8 cellular contexts compared by ENCODE assay signal in the genomic region with DNA sequence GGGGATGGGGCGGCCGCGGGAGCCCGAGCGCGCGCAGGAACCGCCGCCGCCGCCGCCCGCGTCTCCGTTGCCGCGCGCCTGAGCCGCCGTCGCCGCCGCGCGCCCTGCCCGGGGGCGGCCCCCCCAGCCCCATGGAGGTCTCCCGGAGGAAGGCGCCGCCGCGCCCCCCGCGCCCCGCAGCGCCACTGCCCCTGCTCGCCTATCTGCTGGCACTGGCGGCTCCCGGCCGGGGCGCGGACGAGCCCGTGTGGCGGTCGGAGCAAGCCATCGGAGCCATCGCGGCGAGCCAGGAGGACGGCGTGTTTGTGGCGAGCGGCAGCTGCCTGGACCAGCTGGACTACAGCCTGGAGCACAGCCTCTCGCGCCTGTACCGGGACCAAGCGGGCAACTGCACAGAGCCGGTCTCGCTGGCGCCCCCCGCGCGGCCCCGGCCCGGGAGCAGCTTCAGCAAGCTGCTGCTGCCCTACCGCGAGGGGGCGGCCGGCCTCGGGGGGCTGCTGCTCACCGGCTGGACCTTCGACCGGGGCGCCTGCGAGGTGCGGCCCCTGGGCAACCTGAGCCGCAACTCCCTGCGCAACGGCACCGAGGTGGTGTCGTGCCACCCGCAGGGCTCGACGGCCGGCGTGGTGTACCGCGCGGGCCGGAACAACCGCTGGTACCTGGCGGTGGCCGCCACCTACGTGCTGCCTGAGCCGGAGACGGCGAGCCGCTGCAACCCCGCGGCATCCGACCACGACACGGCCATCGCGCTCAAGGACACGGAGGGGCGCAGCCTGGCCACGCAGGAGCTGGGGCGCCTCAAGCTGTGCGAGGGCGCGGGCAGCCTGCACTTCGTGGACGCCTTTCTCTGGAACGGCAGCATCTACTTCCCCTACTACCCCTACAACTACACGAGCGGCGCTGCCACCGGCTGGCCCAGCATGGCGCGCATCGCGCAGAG. TPM values are rescaled to one million over a fixed set of nuclear protein-coding genes. Genes with fewer than 3 reads are reported as not detected.
DNase-seq lines count a peak whose midpoint lies in the region; ATAC-seq and TF ChIP-seq lines count a peak whose summit lies in the region.

No MANE protein-coding gene starts in this region.

- no TSS peak for BruUV-seq in PC-9 (replicated peaks; lab: Mats Ljungman, UMichigan)

- no peaks in the 10 kb centered on the region for H3K9me3 Mint-ChIP-seq in activated CD4-positive, alpha-beta T cell treated with anti-CD3 and anti-CD28 coated beads, Interleukin-2, amount 10 ng/mL, durations not matched to agents 24 days and 14 days
- no peaks in the 10 kb centered on the region for H3K9me3 Mint-ChIP-seq in endothelial cell (ENCODE audit: unreplicated experiment)

- peak overlapping the region; percentile 43 for H3K27ac ChIP-seq in thymus (ENCODE audit: low read depth)
- H3K27ac ChIP-seq in PC-9, result no peak overlapping the region

- no peaks in the 10 kb centered on the region for H3K9me3 ChIP-seq in Loucy (ENCODE audit: insufficient read depth, low read depth, low read length)
- H3K9me3 ChIP-seq in mucosa of descending colon, result no peaks in the 10 kb centered on the region
- peaks cover 3% of the 10 kb centered on the region for H3K9me3 ChIP-seq in thymus (ENCODE audit: control insufficient read depth)
- no peaks in the 10 kb centered on the region for H3K9me3 ChIP-seq in PC-9 (ENCODE audit: insufficient read depth, low read depth)

- no peaks in the 10 kb centered on the region; the same call in 1 of the 2 replicates for H3F3A ChIP-seq in Loucy (ENCODE audit: low read depth)
- H3F3A ChIP-seq in PC-9 (ENCODE audit: insufficient read depth, low read depth), result no peaks in the 10 kb centered on the region

- peaks cover 31% of the 10 kb centered on the region; the same call in 1 of the 2 replicates for H3K79me2 ChIP-seq in Loucy (ENCODE audit: insufficient read depth, low read length)
- H3K79me2 ChIP-seq in PC-9 (ENCODE audit: low read depth), result no peaks in the 10 kb centered on the region

- peak overlapping the region; percentile 89 for H3K4me2 ChIP-seq in Loucy (ENCODE audit: low read depth, low read length, poor library complexity, severe bottlenecking)
- no peak overlapping the region for H3K4me2 ChIP-seq in PC-9

- H3K4me3 ChIP-seq in Loucy (ENCODE audit: low read length, poor library complexity, severe bottlenecking) (peak overlapping the region; percentile 80), mucosa of descending colon (peak overlapping the region; percentile 28), thymus (ENCODE audit: low read length) (peak overlapping the region; percentile 68), PC-9 (no peak overlapping the region)

- H3K4me3 Mint-ChIP-seq in activated CD4-positive, alpha-beta T cell treated with anti-CD3 and anti-CD28 coated beads, Interleukin-2, amount 10 ng/mL, durations not matched to agents 24 days and 14 days, result peak overlapping the region; percentile 97
- H3K4me3 Mint-ChIP-seq in endothelial cell (ENCODE audit: unreplicated experiment), result no peak overlapping the region

- CTCF ChIA-PET in GM10248 (lab: Yijun Ruan, JAX), result interaction anchor here (0.7 to 2.6 kb wide), 15 partner anchors 9 to 726 kb away, joined by 3 to 6 read pairs (median 3); no protein-coding TSS in a partner anchor
- CTCF ChIA-PET in PC-9 (lab: Charles Lee), result no interaction called here

- under 1% methylated on average over 124 of the region's 124 CpGs for WGBS in thymus

- intact Hi-C loops in activated CD4-positive, alpha-beta T cell treated with anti-CD3 and anti-CD28 coated beads, Interleukin-2, amount 10 ng/mL, durations not matched to agents 24 days and 14 days (cut with micrococcal nuclease), result loop anchor here (1.0 to 10.0 kb wide), 8 partner anchors 59 to 616 kb away; no protein-coding TSS in a partner anchor
- intact Hi-C loops in mucosa of descending colon (cut with DNase I, micrococcal nuclease), result no loop called here
- intact Hi-C loops in PC-9 (cut with micrococcal nuclease; ENCODE audit: unreplicated experiment), result loop anchor here (10.0 kb wide), 1 partner anchor 1386 kb away; no protein-coding TSS in a partner anchor

- H3K4me1 ChIP-seq in Loucy (ENCODE audit: insufficient read depth, low read length, poor library complexity, severe bottlenecking) (peaks cover 58% of the 10 kb centered on the region), mucosa of descending colon (ENCODE audit: low read depth) (peaks cover 41% of the 10 kb centered on the region), thymus (ENCODE audit: control insufficient read depth, insufficient read depth, low read length) (peaks cover 8% of the 10 kb centered on the region), PC-9 (replicated peaks; ENCODE audit: insufficient read depth) (no peaks in the 10 kb centered on the region)

- POLR2A ChIA-PET in GM10248 (lab: Yijun Ruan, JAX) (no interaction called here), PC-9 (lab: Charles Lee; ENCODE audit: unreplicated experiment) (no interaction called here)

- H3K36me3 ChIP-seq in Loucy (ENCODE audit: insufficient read depth, low read length) (no peaks in the 10 kb centered on the region), mucosa of descending colon (ENCODE audit: low read depth) (no peaks in the 10 kb centered on the region), thymus (ENCODE audit: control insufficient read depth, insufficient read depth) (no peaks in the 10 kb centered on the region), PC-9 (ENCODE audit: low read depth) (no peaks in the 10 kb centered on the region)

- peak; percentile 79 for DNase-seq in GM10248 (ENCODE audit: extremely low spot score)
- DNase-seq in activated CD4-positive, alpha-beta T cell treated with anti-CD3 and anti-CD28 coated beads, Interleukin-2, amount 10 ng/mL, durations not matched to agents 24 days and 14 days, result peak; percentile 86
- DNase-seq in endothelial cell (ENCODE audit: low spot score), result peak; percentile 58
- DNase-seq in mucosa of descending colon, result peak; percentile 57 to 78 (median 64)
- DNase-seq in PC-9, result no peak

- peak overlapping the region; percentile 62 for H3K27ac Mint-ChIP-seq in activated CD4-positive, alpha-beta T cell treated with anti-CD3 and anti-CD28 coated beads, Interleukin-2, amount 10 ng/mL, durations not matched to agents 24 days and 14 days
- H3K27ac Mint-ChIP-seq in endothelial cell (ENCODE audit: unreplicated experiment), result no peak overlapping the region

- TF ChIP-seq CTCF in GM10248 (IDR thresholded peaks at IDR 0.05; ENCODE audit: control extremely low read depth, extremely low read depth, low read depth, missing control alignments) (peak; percentile 91), Loucy (conservative IDR thresholded peaks at IDR 0.05; ENCODE audit: low read length) (peak; percentile 66), endothelial cell (IDR thresholded peaks at IDR 0.05; ENCODE audit: unreplicated experiment) (peak; percentile 43), mucosa of descending colon (IDR thresholded peaks at IDR 0.05) (no peak), PC-9 (conservative IDR thresholded peaks at IDR 0.05) (no peak)

- no peaks in the 10 kb centered on the region for H3K27me3 ChIP-seq in Loucy (ENCODE audit: insufficient read depth, low read length, poor library complexity, severe bottlenecking)
- peaks cover 62% of the 10 kb centered on the region for H3K27me3 ChIP-seq in thymus (ENCODE audit: control insufficient read depth, insufficient read depth)
- peaks cover 42% of the 10 kb centered on the region for H3K27me3 ChIP-seq in PC-9 (ENCODE audit: insufficient read depth, low read depth)

- peaks cover 21% of the 10 kb centered on the region for H3K27me3 Mint-ChIP-seq in activated CD4-positive, alpha-beta T cell treated with anti-CD3 and anti-CD28 coated beads, Interleukin-2, amount 10 ng/mL, durations not matched to agents 24 days and 14 days
- H3K27me3 Mint-ChIP-seq in endothelial cell (ENCODE audit: unreplicated experiment), result peaks cover 9% of the 10 kb centered on the region

- peak overlapping the region; percentile 69 for H3K9ac ChIP-seq in Loucy (ENCODE audit: low read depth, low read length, poor library complexity, severe bottlenecking)

- ATAC-seq in GM21723 (IDR thresholded peaks at IDR 0.05; ENCODE audit: unreplicated experiment) (peak; percentile 42), mucosa of descending colon (peak; percentile 43)

- peaks cover 14% of the 10 kb centered on the region for H3K36me3 Mint-ChIP-seq in activated CD4-positive, alpha-beta T cell treated with anti-CD3 and anti-CD28 coated beads, Interleukin-2, amount 10 ng/mL, durations not matched to agents 24 days and 14 days (ENCODE audit: low read depth)
- peaks cover 2% of the 10 kb centered on the region for H3K36me3 Mint-ChIP-seq in endothelial cell (ENCODE audit: low read depth, unreplicated experiment)

- H3K9me2 ChIP-seq in Loucy (replicated peaks; ENCODE audit: low read depth, low read length) (no peaks in the 10 kb centered on the region), PC-9 (ENCODE audit: insufficient read depth) (no peaks in the 10 kb centered on the region)

- H4K20me1 ChIP-seq in Loucy (ENCODE audit: insufficient read depth, low read length, poor library complexity, severe bottlenecking) (peaks cover 4% of the 10 kb centered on the region), PC-9 (ENCODE audit: insufficient read depth) (no peaks in the 10 kb centered on the region)

- H3K4me1 Mint-ChIP-seq in activated CD4-positive, alpha-beta T cell treated with anti-CD3 and anti-CD28 coated beads, Interleukin-2, amount 10 ng/mL, durations not matched to agents 24 days and 14 days, result peaks cover 34% of the 10 kb centered on the region
- peaks cover 3% of the 10 kb centered on the region for H3K4me1 Mint-ChIP-seq in endothelial cell (ENCODE audit: unreplicated experiment)

- H2AFZ ChIP-seq in Loucy (ENCODE audit: low read length) (peak overlapping the region; percentile 74), PC-9 (no peak overlapping the region)

RNA-seq across cellular contexts. Expression of gene PLXNC1, which starts 0.7 kb away (rescaled TPM):
- 15.0 and 16.0 TPM in 2 replicates for total RNA-seq in activated CD4-positive, alpha-beta T cell treated with anti-CD3 and anti-CD28 coated beads, Interleukin-2, amount 10 ng/mL, durations not matched to agents 24 days and 14 days
- 1.1 TPM for total RNA-seq in endothelial cell (ENCODE audit: unreplicated experiment)
- 10 to 100 TPM in 1 of 3 donors, 1 to 10 TPM in 2; 5.2 to 13.2 (median 6.2) TPM for total RNA-seq in mucosa of descending colon
- 3.7 TPM for polyA plus RNA-seq in thymus
- 1.4 and 2.3 TPM in 2 replicates for total RNA-seq in PC-9 (2021)

Comparison
In these comparisons a context has a peak if more than half of its experiments do, and no peak if none do; other contexts are left out.
1. DNase-seq: peak in GM10248 (single experiment), activated CD4-positive, alpha-beta T cell treated with anti-CD3 and anti-CD28 coated beads, Interleukin-2, amount 10 ng/mL, durations not matched to agents 24 days and 14 days (single experiment), endothelial cell (single experiment) and mucosa of descending colon (3 of 3); none in PC-9 (0 of 2).
2. CTCF ChIP-seq: peak in GM10248 (single experiment), Loucy (single experiment) and endothelial cell (single experiment); none in mucosa of descending colon (single experiment) and PC-9 (single experiment).
3. intact Hi-C loops: an anchor here in activated CD4-positive, alpha-beta T cell treated with anti-CD3 and anti-CD28 coated beads, Interleukin-2, amount 10 ng/mL, durations not matched to agents 24 days and 14 days (1.0 to 10.0 kb wide) and PC-9 (10.0 kb wide); none called in mucosa of descending colon.